Comparison of ENCODE assay signal across 12 cellular contexts in the genomic region with DNA sequence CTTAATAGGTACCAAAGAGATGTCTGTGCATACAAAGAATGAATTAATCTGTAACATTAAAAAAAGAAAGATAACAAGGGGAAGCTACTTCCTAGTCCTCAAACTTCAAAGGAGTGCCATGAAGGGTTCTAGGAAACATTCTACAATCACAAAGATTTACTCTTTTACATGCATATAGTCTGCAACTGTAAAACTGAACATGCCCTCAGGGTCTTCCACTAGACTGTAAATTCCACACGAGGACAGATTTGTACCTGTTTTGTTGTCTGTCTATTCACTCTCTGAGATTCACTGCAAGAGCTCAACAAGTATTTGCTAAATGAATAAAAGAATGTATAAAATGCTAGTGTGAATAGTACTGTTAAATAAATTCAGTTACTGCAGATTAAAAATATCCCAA. TPM values are rescaled to one million over a fixed set of nuclear protein-coding genes. Genes with fewer than 3 reads are reported as not detected.
A peak's percentile ranks its signal among the peaks of the same experiment; 100 is the strongest.
DNase-seq lines count a peak whose midpoint lies in the region; TF ChIP-seq lines count a peak whose summit lies in the region.
"Had no signal": no experiment of that assay in that cellular context is flagged by ENCODE, and none has a peak within 500 bp of the region (broad histone marks: within the 10 kb centered on the region; RNA-seq: fewer than 3 reads in every experiment).

No MANE protein-coding gene starts in this region.

- peak overlapping the region; percentile 49 to 57 for H3K27ac ChIP-seq in breast epithelium
- H3K27ac ChIP-seq: gastroesophageal sphincter, lower lobe of right lung had no signal

- no peak overlapping the region for H3K4me3 Mint-ChIP-seq in MCF 10A (ENCODE audit: unreplicated experiment)
- peak overlapping the region; percentile 50 for H3K4me3 Mint-ChIP-seq in activated CD4-positive, alpha-beta memory T cell treated with anti-CD3 and anti-CD28 coated beads, Interleukin-2, amount 10 ng/mL, durations not matched to agents 7 days and 5 days
- peak overlapping the region in 4 of 5 donors; percentile 91 to 96 (median 92) for H3K4me3 Mint-ChIP-seq in immature natural killer cell

- H3K36me3 Mint-ChIP-seq in MCF 10A (ENCODE audit: insufficient read depth, unreplicated experiment): no peaks in the 10 kb centered on the region
- peaks cover 29% of the 10 kb centered on the region for H3K36me3 Mint-ChIP-seq in activated CD4-positive, alpha-beta memory T cell treated with anti-CD3 and anti-CD28 coated beads, Interleukin-2, amount 10 ng/mL, durations not matched to agents 7 days and 5 days (ENCODE audit: low read depth)
- H3K36me3 Mint-ChIP-seq in immature natural killer cell: peaks cover 0 to 3% (median 0%) of the 10 kb centered on the region in 3 donors

- H3K4me1 ChIP-seq in breast epithelium: peaks cover 0 to 12% of the 10 kb centered on the region in 2 donors

- no peaks in the 10 kb centered on the region for H3K9me3 ChIP-seq in breast epithelium
- H3K9me3 ChIP-seq: gastroesophageal sphincter, lower lobe of right lung, right atrium auricular region had no signal

- no peaks in the 10 kb centered on the region for H3K27me3 ChIP-seq in breast epithelium
- H3K27me3 ChIP-seq: gastroesophageal sphincter, right atrium auricular region had no signal

- H3K4me1 Mint-ChIP-seq in MCF 10A (ENCODE audit: insufficient read depth, unreplicated experiment) (peaks cover 31% of the 10 kb centered on the region), immature natural killer cell (peaks cover 4 to 8% of the 10 kb centered on the region in 2 donors)
- peaks cover 63% of the 10 kb centered on the region for H3K4me1 Mint-ChIP-seq in activated CD4-positive, alpha-beta memory T cell treated with anti-CD3 and anti-CD28 coated beads, Interleukin-2, amount 10 ng/mL, durations not matched to agents 7 days and 5 days

- no peaks in the 10 kb centered on the region for H3K36me3 ChIP-seq in breast epithelium
- H3K36me3 ChIP-seq: gastroesophageal sphincter, lower lobe of right lung, right atrium auricular region had no signal

- no peaks in the 10 kb centered on the region for H3K9me3 Mint-ChIP-seq in MCF 10A (ENCODE audit: unreplicated experiment)
- H3K9me3 Mint-ChIP-seq in activated CD4-positive, alpha-beta memory T cell treated with anti-CD3 and anti-CD28 coated beads, Interleukin-2, amount 10 ng/mL, durations not matched to agents 7 days and 5 days: no peaks in the 10 kb centered on the region
- no peaks in the 10 kb centered on the region for H3K9me3 Mint-ChIP-seq in immature natural killer cell

- CTCF ChIA-PET in MCF 10A (lab: Yijun Ruan, JAX): interaction anchor here (0.5 to 1.7 kb wide), 3 partner anchors 9 to 98 kb away, joined by 3 to 5 read pairs (median 4); no protein-coding TSS in a partner anchor
- CTCF ChIA-PET in activated CD4-positive, alpha-beta memory T cell treated with anti-CD3 and anti-CD28 coated beads, Interleukin-2, amount 10 ng/mL, durations not matched to agents 7 days and 5 days (lab: Charles Lee): interaction anchor here (1.1 to 1.7 kb wide), 4 partner anchors 11 to 101 kb away, joined by 3 to 12 read pairs (median 3); no protein-coding TSS in a partner anchor

- TF ChIP-seq CTCF in breast epithelium (IDR thresholded peaks at IDR 0.05) (no peak), MCF 10A (IDR thresholded peaks at IDR 0.05; ENCODE audit: unreplicated experiment) (no peak), foreskin fibroblast (IDR thresholded peaks at IDR 0.05; ENCODE audit: low read depth, low read length) (no peak)

- no peaks in the 10 kb centered on the region for H3K27me3 Mint-ChIP-seq in MCF 10A (ENCODE audit: insufficient read depth, unreplicated experiment)
- H3K27me3 Mint-ChIP-seq in activated CD4-positive, alpha-beta memory T cell treated with anti-CD3 and anti-CD28 coated beads, Interleukin-2, amount 10 ng/mL, durations not matched to agents 7 days and 5 days: no peaks in the 10 kb centered on the region
- peaks cover 9 to 31% (median 13%) of the 10 kb centered on the region in 3 donors for H3K27me3 Mint-ChIP-seq in immature natural killer cell (ENCODE audit: low read depth in 3 of 3)

- POLR2A ChIA-PET in MCF 10A (lab: Yijun Ruan, JAX): interaction anchor here (0.6 to 2.5 kb wide), 7 partner anchors 9 to 1713 kb away, joined by 4 to 14 read pairs (median 5); no protein-coding TSS in a partner anchor
- POLR2A ChIA-PET in activated CD4-positive, alpha-beta memory T cell treated with anti-CD3 and anti-CD28 coated beads, Interleukin-2, amount 10 ng/mL, durations not matched to agents 7 days and 5 days (lab: Charles Lee): interaction anchor here (0.9 to 3.3 kb wide), 14 partner anchors 8 to 1286 kb away, joined by 3 to 14 read pairs (median 4); no protein-coding TSS in a partner anchor

- DNase-seq in breast epithelium (ENCODE audit: low spot score in 2 of 2) (no peak), MCF 10A (ENCODE audit: unreplicated experiment) (no peak), immature natural killer cell (no peak), NCI-H2107 (lab: John Stamatoyannopoulos, UW) (no peak), amniotic stem cell (lab: John Stamatoyannopoulos, UW) (no peak), NCI-H2107 treated with DMSO at 0.1 percent for 48 hours (lab: John Stamatoyannopoulos, UW; ENCODE audit: unreplicated experiment) (no peak), foreskin fibroblast (no peak)
- DNase-seq in activated CD4-positive, alpha-beta memory T cell treated with anti-CD3 and anti-CD28 coated beads, Interleukin-2, amount 10 ng/mL, durations not matched to agents 7 days and 5 days: no peak
- DNase-seq: lower lobe of right lung, NCI-H2029 treated with DMSO at 0.1 percent for 48 hours had no signal

- no TSS peak for BruUV-seq in MCF 10A (replicated peaks; lab: Mats Ljungman, UMichigan)

- intact Hi-C loops in breast epithelium (cut with DNase I; ENCODE audit: low total_unique reads) (loop anchor here (10.0 kb wide), 1 partner anchor 97 kb away; no protein-coding TSS in a partner anchor), MCF 10A (cut with micrococcal nuclease) (loop anchor here (10.0 kb wide), 1 partner anchor 697 kb away; no protein-coding TSS in a partner anchor)

- no peak overlapping the region for H3K4me3 ChIP-seq in breast epithelium
- no peak overlapping the region for H3K4me3 ChIP-seq in foreskin fibroblast (ENCODE audit: low read depth in 1 of 2, low read length in 2 of 2)
- H3K4me3 ChIP-seq: gastroesophageal sphincter, lower lobe of right lung, right atrium auricular region had no signal

- no peak overlapping the region for H3K27ac Mint-ChIP-seq in MCF 10A (ENCODE audit: low read depth, unreplicated experiment)
- H3K27ac Mint-ChIP-seq in activated CD4-positive, alpha-beta memory T cell treated with anti-CD3 and anti-CD28 coated beads, Interleukin-2, amount 10 ng/mL, durations not matched to agents 7 days and 5 days: peak overlapping the region; percentile 70
- H3K27ac Mint-ChIP-seq in immature natural killer cell: peak overlapping the region in 3 of 6 donors; percentile 92 to 94 (median 93)

- TF ChIP-seq POLR2A in breast epithelium (IDR thresholded peaks at IDR 0.05): no peak

RNA-seq across cellular contexts. Expression of gene JAK1, which starts 4.4 kb away (rescaled TPM):
- total RNA-seq in breast epithelium (100 to 1,000 TPM; 179 to 258 (median 196) TPM), MCF 10A (2022) (73.1 and 80.0 TPM in 2 replicates)
- total RNA-seq in activated CD4-positive, alpha-beta memory T cell treated with anti-CD3 and anti-CD28 coated beads, Interleukin-2, amount 10 ng/mL, durations not matched to agents 7 days and 5 days: 100 to 1,000 TPM; 204 to 205 TPM
- polyA plus RNA-seq in immature natural killer cell: 100 to 1,000 TPM; 265 to 734 (median 416) TPM
